24 cellular contexts compared by ENCODE assay signal in genomic region chr12:58914457-58914856, GRCh38. TPM values are rescaled to one million over a fixed set of nuclear protein-coding genes. Genes with fewer than 3 reads are reported as not detected.
DNase-seq lines count a peak whose midpoint lies in the region; ATAC-seq and TF ChIP-seq lines count a peak whose summit lies in the region.
"Had no signal": no experiment of that assay in that cellular context is flagged by ENCODE, and none has a peak within 500 bp of the region (broad histone marks: within the 10 kb centered on the region; RNA-seq: fewer than 3 reads in every experiment).

No MANE protein-coding gene starts in this region.

- H3K4me3 Mint-ChIP-seq in endodermal cell (peak overlapping the region; percentile 97), osteocyte (ENCODE audit: unreplicated experiment) (peak overlapping the region; percentile 84)
- H3K4me3 Mint-ChIP-seq in CD8-positive, alpha-beta memory T cell, result no peak overlapping the region
- H3K4me3 Mint-ChIP-seq in activated T-cell treated with anti-CD3 and anti-CD28 coated beads, Interleukin-2, amount 50 U/mL, for 72 hours, result no peak overlapping the region
- H3K4me3 Mint-ChIP-seq: CD4-positive, CD25-positive, alpha-beta regulatory T cell; memory B cell; stimulated activated naive CD8-positive, alpha-beta T cell treated with anti-CD3 and anti-CD28 coated beads, Interleukin-15, amount 100 ng/mL, for 72 hours; T-helper 1 cell treated with Interleukin-12 subunit alpha and Interleukin-12 subunit beta and Interleukin-4 antibody, amounts not matched to agents 30 μg/mL and 1 μg/mL, for 36 hours; WTC11 had no signal

- POLR2A ChIA-PET in CD8-positive, alpha-beta memory T cell (lab: Charles Lee), result no interaction called here

- no peak for TF ChIP-seq POLR2A in GM18505 (IDR thresholded peaks at IDR 0.05; ENCODE audit: borderline replicate concordance, extremely low read depth, insufficient read depth, insufficient read length)

- H3K4me1 Mint-ChIP-seq in endodermal cell (peaks cover 53% of the 10 kb centered on the region), osteocyte (ENCODE audit: unreplicated experiment) (peaks cover 69% of the 10 kb centered on the region)
- no peaks in the 10 kb centered on the region for H3K4me1 Mint-ChIP-seq in CD8-positive, alpha-beta memory T cell
- no peaks in the 10 kb centered on the region for H3K4me1 Mint-ChIP-seq in activated T-cell treated with anti-CD3 and anti-CD28 coated beads, Interleukin-2, amount 50 U/mL, for 72 hours (ENCODE audit: low read depth)
- H3K4me1 Mint-ChIP-seq: memory B cell had no signal

- H3K36me3 ChIP-seq in endodermal cell (ENCODE audit: control insufficient read depth, insufficient read depth, low read length), result peaks cover 99% of the 10 kb centered on the region
- H3K36me3 ChIP-seq in CD8-positive, alpha-beta memory T cell (ENCODE audit: insufficient read depth, low read length), result no peaks in the 10 kb centered on the region
- H3K36me3 ChIP-seq: uterus had no signal

- H3K27me3 Mint-ChIP-seq in endodermal cell (ENCODE audit: insufficient read depth), result no peaks in the 10 kb centered on the region
- H3K27me3 Mint-ChIP-seq in osteocyte (ENCODE audit: unreplicated experiment), result no peaks in the 10 kb centered on the region
- H3K27me3 Mint-ChIP-seq in CD8-positive, alpha-beta memory T cell, result peaks cover 5 to 14% of the 10 kb centered on the region in 2 donors
- peaks cover 25% of the 10 kb centered on the region for H3K27me3 Mint-ChIP-seq in activated T-cell treated with anti-CD3 and anti-CD28 coated beads, Interleukin-2, amount 50 U/mL, for 72 hours (ENCODE audit: low read depth)

- peak overlapping the region; percentile 95 for H3K4me3 ChIP-seq in endodermal cell (ENCODE audit: low read length)
- H3K4me3 ChIP-seq in CD8-positive, alpha-beta memory T cell (ENCODE audit: low read length), result no peak overlapping the region
- H3K4me3 ChIP-seq: A549, uterus had no signal

- no peak for TF ChIP-seq CTCF in endodermal cell (conservative IDR thresholded peaks at IDR 0.05)
- TF ChIP-seq CTCF in osteocyte (IDR thresholded peaks at IDR 0.05), result no peak

- H3K9ac ChIP-seq in endodermal cell (ENCODE audit: extremely low read depth, low read length, poor library complexity, severe bottlenecking), result peak overlapping the region; percentile 99

- H3K9me3 Mint-ChIP-seq in endodermal cell (no peaks in the 10 kb centered on the region), osteocyte (ENCODE audit: unreplicated experiment) (no peaks in the 10 kb centered on the region)
- peaks cover 0 to 2% (median 0%) of the 10 kb centered on the region in 5 donors for H3K9me3 Mint-ChIP-seq in CD8-positive, alpha-beta memory T cell
- H3K9me3 Mint-ChIP-seq in activated T-cell treated with anti-CD3 and anti-CD28 coated beads, Interleukin-2, amount 50 U/mL, for 72 hours, result no peaks in the 10 kb centered on the region
- H3K9me3 Mint-ChIP-seq: memory B cell; T-helper 1 cell treated with Interleukin-12 subunit alpha and Interleukin-12 subunit beta and Interleukin-4 antibody, amounts not matched to agents 30 μg/mL and 1 μg/mL, for 36 hours; WTC11 had no signal

- H3K4me1 ChIP-seq in endodermal cell (ENCODE audit: control insufficient read depth, insufficient read depth, low read length), result peaks cover 17% of the 10 kb centered on the region
- H3K4me1 ChIP-seq in CD8-positive, alpha-beta memory T cell (ENCODE audit: insufficient read depth, low read length), result no peaks in the 10 kb centered on the region

- peak; percentile 24 to 70 (median 35) for DNase-seq in NCI-H1417 (lab: John Stamatoyannopoulos, UW)
- no peak for DNase-seq in NCI-H1417 treated with DMSO at 0.1 percent for 48 hours (lab: John Stamatoyannopoulos, UW)
- DNase-seq in NCI-H748 treated with DMSO at 0.1 percent for 48 hours (lab: John Stamatoyannopoulos, UW), result peak; percentile 9
- no peak for DNase-seq in endodermal cell
- no peak for DNase-seq in osteocyte (ENCODE audit: extremely low spot score, unreplicated experiment)
- no peak for DNase-seq in CD8-positive, alpha-beta memory T cell
- no peak for DNase-seq in activated T-cell treated with anti-CD3 and anti-CD28 coated beads, Interleukin-2, amount 50 U/mL, for 72 hours
- DNase-seq: amniotic stem cell; CD4-positive, CD25-positive, alpha-beta regulatory T cell; cortex of kidney; head of caudate nucleus; KBM-7; NCI-H187; retina; Right ventricle myocardium superior; stimulated activated CD4-positive, alpha-beta T cell treated with anti-CD3 and anti-CD28 coated beads, Interleukin-15, amount 100 ng/mL, for 24 hours; stimulated activated naive CD8-positive, alpha-beta T cell treated with anti-CD3 and anti-CD28 coated beads, Interleukin-15, amount 100 ng/mL, for 72 hours; uterus had no signal

- H3K27me3 ChIP-seq in endodermal cell (ENCODE audit: control insufficient read depth, insufficient read depth, low read length, poor library complexity, severe bottlenecking), result no peaks in the 10 kb centered on the region
- H3K27me3 ChIP-seq in CD8-positive, alpha-beta memory T cell (ENCODE audit: insufficient read depth, low read length, poor library complexity, severe bottlenecking), result no peaks in the 10 kb centered on the region
- H3K27me3 ChIP-seq: uterus had no signal

- peak overlapping the region; percentile 45 for H3K27ac Mint-ChIP-seq in endodermal cell
- peak overlapping the region; percentile 97 for H3K27ac Mint-ChIP-seq in osteocyte (ENCODE audit: unreplicated experiment)
- H3K27ac Mint-ChIP-seq in CD8-positive, alpha-beta memory T cell, result no peak overlapping the region
- H3K27ac Mint-ChIP-seq in activated T-cell treated with anti-CD3 and anti-CD28 coated beads, Interleukin-2, amount 50 U/mL, for 72 hours, result no peak overlapping the region
- H3K27ac Mint-ChIP-seq: CD4-positive, CD25-positive, alpha-beta regulatory T cell; memory B cell; stimulated activated naive CD8-positive, alpha-beta T cell treated with anti-CD3 and anti-CD28 coated beads, Interleukin-15, amount 100 ng/mL, for 72 hours; T-helper 1 cell treated with Interleukin-12 subunit alpha and Interleukin-12 subunit beta and Interleukin-4 antibody, amounts not matched to agents 30 μg/mL and 1 μg/mL, for 36 hours; WTC11 had no signal

- H3K36me3 Mint-ChIP-seq in endodermal cell (ENCODE audit: low read depth) (peaks cover 83% of the 10 kb centered on the region), osteocyte (ENCODE audit: unreplicated experiment) (peaks cover 64% of the 10 kb centered on the region)
- peaks cover 0 to 2% (median 0%) of the 10 kb centered on the region in 3 donors for H3K36me3 Mint-ChIP-seq in CD8-positive, alpha-beta memory T cell
- no peaks in the 10 kb centered on the region for H3K36me3 Mint-ChIP-seq in activated T-cell treated with anti-CD3 and anti-CD28 coated beads, Interleukin-2, amount 50 U/mL, for 72 hours (ENCODE audit: insufficient read depth in 2 of 2)
- H3K36me3 Mint-ChIP-seq: CD4-positive, CD25-positive, alpha-beta regulatory T cell; memory B cell had no signal

- ATAC-seq in GM18505 (IDR thresholded peaks at IDR 0.05; ENCODE audit: unreplicated experiment), result no peak
- ATAC-seq in activated T-cell treated with anti-CD3 and anti-CD28 coated beads, Interleukin-2, amount 50 U/mL, for 72 hours (replicated peaks in 1 of 2), result no peak
- ATAC-seq: A549; stimulated activated naive CD8-positive, alpha-beta T cell treated with anti-CD3 and anti-CD28 coated beads, Interleukin-15, amount 100 ng/mL, for 72 hours; WTC11 had no signal

- 50% methylated on average over 1 of the region's 2 CpGs; no CpG with 5 or more reads in 1 of the 2 experiments for WGBS in endodermal cell (ENCODE audit: insufficient coverage in 1 of 2, insufficient read length in 1 of 2), 2 experiments

- no peak overlapping the region for H3K27ac ChIP-seq in endodermal cell (ENCODE audit: low read depth, low read length)
- H3K27ac ChIP-seq in CD8-positive, alpha-beta memory T cell (ENCODE audit: low read depth, low read length), result no peak overlapping the region
- H3K27ac ChIP-seq: A549, HL-60, uterus had no signal

- H3K9me3 ChIP-seq in endodermal cell (ENCODE audit: control insufficient read depth, low read length), result no peaks in the 10 kb centered on the region
- no peaks in the 10 kb centered on the region for H3K9me3 ChIP-seq in CD8-positive, alpha-beta memory T cell (ENCODE audit: low read length)
- H3K9me3 ChIP-seq: A549, uterus had no signal

- CTCF ChIA-PET in CD8-positive, alpha-beta memory T cell (lab: Charles Lee), result no interaction called here

RNA-seq across cellular contexts. Expression of gene LRIG3, which starts 5.8 kb away (rescaled TPM):
- total RNA-seq in endodermal cell (100 to 1,000 TPM; 196 to 367 TPM), osteocyte (241 and 249 TPM in 2 replicates)
- polyA plus RNA-seq in endodermal cell (2013, experiment 1 of 2), result 79.3 TPM
- polyA plus RNA-seq in endodermal cell (2013, experiment 2 of 2), result 93.8 TPM
- under 1 TPM in 1 of 2 experiments, not detected in 1; 0.22 TPM for total RNA-seq in CD8-positive, alpha-beta memory T cell
- polyA plus RNA-seq in CD8-positive, alpha-beta memory T cell, result not detected
- total RNA-seq in activated T-cell treated with anti-CD3 and anti-CD28 coated beads, Interleukin-2, amount 50 U/mL, for 72 hours, result under 1 TPM in 1 of 2 donors, not detected in 1; 0.19 TPM
- total RNA-seq: CD4-positive, CD25-positive, alpha-beta regulatory T cell had no signal
- polyA plus RNA-seq: CD4-positive, CD25-positive, alpha-beta regulatory T cell had no signal

Comparison
In these comparisons a context has a peak if more than half of its experiments do, and no peak if none do; other contexts are left out.
1. DNase-seq: peak in NCI-H1417 (3 of 3) and NCI-H748 treated with DMSO at 0.1 percent for 48 hours (single experiment); none in NCI-H1417 treated with DMSO at 0.1 percent for 48 hours (single experiment), endodermal cell (single experiment), osteocyte (single experiment), CD8-positive, alpha-beta memory T cell (0 of 5) and activated T-cell treated with anti-CD3 and anti-CD28 coated beads, Interleukin-2, amount 50 U/mL, for 72 hours (0 of 2).
2. H3K27ac Mint-ChIP-seq: peak in endodermal cell (single experiment) and osteocyte (single experiment); none in CD8-positive, alpha-beta memory T cell (0 of 8) and activated T-cell treated with anti-CD3 and anti-CD28 coated beads, Interleukin-2, amount 50 U/mL, for 72 hours (single experiment).
3. H3K4me3 Mint-ChIP-seq: peak in endodermal cell (single experiment) and osteocyte (single experiment); none in CD8-positive, alpha-beta memory T cell (0 of 7) and activated T-cell treated with anti-CD3 and anti-CD28 coated beads, Interleukin-2, amount 50 U/mL, for 72 hours (0 of 2).
4. RNA of gene LRIG3, which starts 5.8 kb away (total RNA-seq): 196 to 367 TPM in endodermal cell and 241 to 249 TPM in osteocyte; 0.22 TPM in CD8-positive, alpha-beta memory T cell and 0.19 TPM in activated T-cell treated with anti-CD3 and anti-CD28 coated beads, Interleukin-2, amount 50 U/mL, for 72 hours; every median in the first group is over 100 times any median in the second.